24 cellular contexts compared by ENCODE assay signal in the genomic region with DNA sequence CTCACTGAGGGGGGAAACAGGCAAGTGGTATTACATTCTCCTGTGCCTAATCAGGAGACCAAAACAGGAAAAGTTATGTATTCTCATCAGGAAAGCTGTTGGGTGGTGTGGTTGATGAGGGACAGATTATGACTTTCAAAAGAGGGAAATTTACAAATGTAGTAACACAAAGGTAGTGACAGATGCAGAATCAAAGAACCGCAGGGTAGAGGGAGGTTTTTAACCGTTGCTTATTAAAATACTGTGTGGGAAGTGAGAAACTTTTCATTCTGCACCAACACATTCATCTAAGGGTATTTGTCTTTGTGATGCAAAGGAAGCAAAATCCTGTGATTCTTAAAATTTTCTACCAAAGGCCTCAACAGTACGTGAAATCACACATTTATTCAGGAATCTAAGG.
DNase-seq lines count a peak whose midpoint lies in the region; ATAC-seq and TF ChIP-seq lines count a peak whose summit lies in the region.
"Had no signal": no experiment of that assay in that cellular context is flagged by ENCODE, and none has a peak within 500 bp of the region (broad histone marks: within the 10 kb centered on the region; RNA-seq: fewer than 3 reads in every experiment).

No MANE protein-coding gene starts in this region.

- 55 to 64% (median 61%) methylated on average over 3 of the region's 3 CpGs for WGBS in heart left ventricle, 4 donors

- H3K4me3 ChIP-seq in DND-41 (ENCODE audit: low read depth in 1 of 2, low read length in 2 of 2) (no peak overlapping the region), heart left ventricle (no peak overlapping the region)
- H3K4me3 ChIP-seq: BLaER1 treated with 17β-estradiol and CSF1 and Interleukin-3, amounts not matched to agents 10 nM and 100 nM; Peyer's patch had no signal

- H3K4me3 Mint-ChIP-seq in endothelial cell (ENCODE audit: unreplicated experiment): no peak overlapping the region
- H3K4me3 Mint-ChIP-seq: CD4-positive, alpha-beta memory T cell; HFFc6; IgD-negative memory B cell; T-cell had no signal

- H3K4me1 ChIP-seq in DND-41 (ENCODE audit: insufficient read depth, low read length): peaks cover 36% of the 10 kb centered on the region
- H3K4me1 ChIP-seq in heart left ventricle: no peaks in the 10 kb centered on the region
- H3K4me1 ChIP-seq: BLaER1 treated with 17β-estradiol and CSF1 and Interleukin-3, amounts not matched to agents 10 nM and 100 nM; Caco-2; Peyer's patch had no signal

- no peak for TF ChIP-seq POLR2A in heart left ventricle (IDR thresholded peaks at IDR 0.05)

- no peaks in the 10 kb centered on the region for H3K79me2 ChIP-seq in DND-41 (ENCODE audit: insufficient read depth, low read length)

- H3K9me3 ChIP-seq in DND-41 (ENCODE audit: insufficient read depth, low read length, severe bottlenecking) (peaks cover 8% of the 10 kb centered on the region), heart left ventricle (peaks cover 0 to 21% (median 0%) of the 10 kb centered on the region in 12 donors)
- H3K9me3 ChIP-seq: Caco-2, Peyer's patch had no signal

- no peaks in the 10 kb centered on the region for H3K9me3 Mint-ChIP-seq in endothelial cell (ENCODE audit: unreplicated experiment)

- intact Hi-C loops in heart left ventricle (cut with DNase I): no loop called here

- peaks cover 8% of the 10 kb centered on the region for H3K4me1 Mint-ChIP-seq in endothelial cell (ENCODE audit: unreplicated experiment)
- H3K4me1 Mint-ChIP-seq: CD4-positive, alpha-beta memory T cell; IgD-negative memory B cell; T-cell had no signal

- no peaks in the 10 kb centered on the region for H3K36me3 Mint-ChIP-seq in endothelial cell (ENCODE audit: low read depth, unreplicated experiment)
- H3K36me3 Mint-ChIP-seq: CD4-positive, alpha-beta memory T cell; IgD-negative memory B cell; T-cell had no signal

- in situ Hi-C loops in G401 (cut with HindIII; ENCODE audit: low sequenced_read_pairs): no loop called here

- ATAC-seq in DND-41 (ENCODE audit: insufficient read depth, low read depth) (no peak), HG02610 (IDR thresholded peaks at IDR 0.05; ENCODE audit: unreplicated experiment) (peak; percentile 56), heart left ventricle (no peak)
- ATAC-seq: SK-N-SH treated with all-trans-retinoic acid at 6 μM for 48 hours, T-cell had no signal

- peaks cover 2% of the 10 kb centered on the region for H3K27me3 Mint-ChIP-seq in endothelial cell (ENCODE audit: unreplicated experiment)
- H3K27me3 Mint-ChIP-seq: IgD-negative memory B cell, T-cell had no signal

- peak overlapping the region; percentile 21 for H3K4me2 ChIP-seq in DND-41 (ENCODE audit: insufficient read depth, low read length)
- H3K4me2 ChIP-seq: BLaER1 treated with 17β-estradiol and CSF1 and Interleukin-3, amounts not matched to agents 10 nM and 100 nM had no signal

- no peak for DNase-seq in DND-41
- DNase-seq in KG1 (lab: John Stamatoyannopoulos, UW): peak; percentile 23
- DNase-seq in endothelial cell (ENCODE audit: low spot score): no peak
- DNase-seq in heart left ventricle: no peak
- no peak for DNase-seq in G401 (ENCODE audit: low spot score)
- no peak for DNase-seq in T-helper 1 cell
- DNase-seq: 8988T; Caco-2; CD4-positive, alpha-beta memory T cell; DMS 273 treated with DMSO at 0.1 percent for 48 hours; H7; HFFc6; NCI-H1105; NCI-H146; NCI-H2029; NCI-H345; NCI-H524; NCI-H82; Peyer's patch; T-cell had no signal

- H3K27me3 ChIP-seq in DND-41 (ENCODE audit: insufficient read depth, low read length, poor library complexity) (no peaks in the 10 kb centered on the region), heart left ventricle (no peaks in the 10 kb centered on the region)
- H3K27me3 ChIP-seq: BLaER1 treated with 17β-estradiol and CSF1 and Interleukin-3, amounts not matched to agents 10 nM and 100 nM; Peyer's patch had no signal

- peak overlapping the region; percentile 21; the same call in 1 of the 2 replicates for H3K9ac ChIP-seq in DND-41 (ENCODE audit: low read depth, low read length)
- H3K9ac ChIP-seq: BLaER1 treated with 17β-estradiol and CSF1 and Interleukin-3, amounts not matched to agents 10 nM and 100 nM had no signal

- no peaks in the 10 kb centered on the region for H4K20me1 ChIP-seq in DND-41 (ENCODE audit: insufficient read depth, low read length)
- H4K20me1 ChIP-seq: BLaER1 treated with 17β-estradiol and CSF1 and Interleukin-3, amounts not matched to agents 10 nM and 100 nM had no signal

- TF ChIP-seq CTCF in DND-41 (IDR thresholded peaks at IDR 0.05; ENCODE audit: borderline replicate concordance, extremely low read depth, low read length, poor library complexity, severe bottlenecking): no peak
- no peak for TF ChIP-seq CTCF in endothelial cell (IDR thresholded peaks at IDR 0.05; ENCODE audit: unreplicated experiment)
- no peak for TF ChIP-seq CTCF in heart left ventricle (IDR thresholded peaks at IDR 0.05)

- H3K36me3 ChIP-seq in DND-41 (ENCODE audit: insufficient read depth, low read length) (no peaks in the 10 kb centered on the region), heart left ventricle (no peaks in the 10 kb centered on the region)
- H3K36me3 ChIP-seq: BLaER1 treated with 17β-estradiol and CSF1 and Interleukin-3, amounts not matched to agents 10 nM and 100 nM; Peyer's patch had no signal

- H2AFZ ChIP-seq in DND-41 (ENCODE audit: low read depth, low read length): no peak overlapping the region

- H3K27ac Mint-ChIP-seq in endothelial cell (ENCODE audit: unreplicated experiment): peak overlapping the region; percentile 15
- H3K27ac Mint-ChIP-seq: CD4-positive, alpha-beta memory T cell; HFFc6; IgD-negative memory B cell; T-cell had no signal

- H3K27ac ChIP-seq in DND-41 (ENCODE audit: low read length) (peak overlapping the region; percentile 67), heart left ventricle (no peak overlapping the region)
- H3K27ac ChIP-seq: BLaER1 treated with 17β-estradiol and CSF1 and Interleukin-3, amounts not matched to agents 10 nM and 100 nM; Peyer's patch had no signal
